In genomic region chr2:68466778-68467076, GRCh38 we compare ENCODE assay signal across 8 cellular contexts.
A peak's percentile ranks its signal among the peaks of the same experiment; 100 is the strongest.
DNase-seq lines count a peak whose midpoint lies in the region; ATAC-seq and TF ChIP-seq lines count a peak whose summit lies in the region.

No MANE protein-coding gene starts in this region.

- H3K4me3 ChIP-seq in foreskin fibroblast (ENCODE audit: low read depth in 1 of 2, low read length in 2 of 2) = peak overlapping the region; percentile 81 to 91
- H3K4me3 ChIP-seq in rectal smooth muscle tissue (ENCODE audit: low read length) = peak overlapping the region; percentile 98

- no peaks in the 10 kb centered on the region for H3K27me3 ChIP-seq in rectal smooth muscle tissue (ENCODE audit: control insufficient read depth, insufficient read depth, low read length)

- no peak for DNase-seq in foreskin fibroblast
- DNase-seq in NOMO-1 (lab: John Stamatoyannopoulos, UW; ENCODE audit: unreplicated experiment in 2 of 2) = no peak
- no peak for DNase-seq in OCI-M2 (lab: John Stamatoyannopoulos, UW; ENCODE audit: unreplicated experiment)
- no peak for DNase-seq in posterior cingulate gyrus

- no peaks in the 10 kb centered on the region for H3K4me1 ChIP-seq in rectal smooth muscle tissue (ENCODE audit: control insufficient read depth, insufficient read depth, low read length)

- H3K9ac ChIP-seq in rectal smooth muscle tissue (ENCODE audit: low read length) = peak overlapping the region; percentile 80

- ATAC-seq in GM21717 (IDR thresholded peaks at IDR 0.05; ENCODE audit: unreplicated experiment) (peak; percentile 20), SK-N-SH treated with all-trans-retinoic acid at 6 μM for 48 hours (peak; percentile 26; the same call in 2 of the 3 replicates)

- TF ChIP-seq CTCF in 22Rv1 (IDR thresholded peaks at IDR 0.05) = no peak
- no peak for TF ChIP-seq CTCF in foreskin fibroblast (IDR thresholded peaks at IDR 0.05; ENCODE audit: low read depth, low read length)

- H3K27ac ChIP-seq in 22Rv1 = peak overlapping the region; percentile 26; the same call in 1 of the 2 replicates
- peak overlapping the region; percentile 79 for H3K27ac ChIP-seq in rectal smooth muscle tissue (ENCODE audit: low read depth, low read length)

- intact Hi-C loops in posterior cingulate gyrus (cut with DNase I) = loop anchor here (10.0 kb wide), 1 partner anchor 458 kb away; no protein-coding TSS in a partner anchor

- H3K36me3 ChIP-seq in rectal smooth muscle tissue (ENCODE audit: control insufficient read depth, insufficient read depth, low read length) = no peaks in the 10 kb centered on the region

TF ChIP-seq in SK-N-SH treated with all-trans-retinoic acid at 6 μM for 48 hours, 23 proteins besides CTCF, POLR2A, EP300 and RAD21:
- TF ChIP-seq ESRRG (CRISPR knock-in tag; IDR thresholded peaks at IDR 0.05) (no peak), CREB5 (CRISPR knock-in tag; IDR thresholded peaks at IDR 0.05; ENCODE audit: low read depth) (no peak), RARB (CRISPR knock-in tag; IDR thresholded peaks at IDR 0.05) (no peak), CSRNP3 (CRISPR knock-in tag; IDR thresholded peaks at IDR 0.05) (no peak), CSDC2 (CRISPR knock-in tag; IDR thresholded peaks at IDR 0.05) (no peak), GLIS3 (CRISPR knock-in tag; IDR thresholded peaks at IDR 0.05) (no peak), TCF4 (CRISPR knock-in tag; IDR thresholded peaks at IDR 0.05; ENCODE audit: borderline replicate concordance) (no peak), TOX (CRISPR knock-in tag; IDR thresholded peaks at IDR 0.05; ENCODE audit: borderline replicate concordance) (no peak), ZNF70 (CRISPR knock-in tag; IDR thresholded peaks at IDR 0.05) (no peak), ISL1 (CRISPR knock-in tag; IDR thresholded peaks at IDR 0.05) (no peak)
